Comparison of ENCODE assay signal across 17 cellular contexts in genomic region chr7:82051641-82052040, GRCh38.
DNase-seq lines count a peak whose midpoint lies in the region.
"Had no signal": no experiment of that assay in that cellular context is flagged by ENCODE, and none has a peak within 500 bp of the region (broad histone marks: within the 10 kb centered on the region; RNA-seq: fewer than 3 reads in every experiment).

No MANE protein-coding gene starts in this region.

- H3K36me3 ChIP-seq in rectal smooth muscle tissue (ENCODE audit: control insufficient read depth, insufficient read depth, low read length): no peaks in the 10 kb centered on the region
- H3K36me3 ChIP-seq: cardiac muscle cell, esophagus squamous epithelium, SJCRH30 had no signal

- H3K4me3 ChIP-seq in rectal smooth muscle tissue (ENCODE audit: low read length): no peak overlapping the region
- H3K4me3 ChIP-seq: cardiac muscle cell, esophagus squamous epithelium, hepatocyte, SJCRH30, tibial nerve had no signal

- peaks cover 11% of the 10 kb centered on the region for H3K4me1 ChIP-seq in rectal smooth muscle tissue (ENCODE audit: control insufficient read depth, insufficient read depth, low read length)
- H3K4me1 ChIP-seq: SJCRH30 had no signal

- no peak overlapping the region for H3K9ac ChIP-seq in rectal smooth muscle tissue (ENCODE audit: low read length)

- no peaks in the 10 kb centered on the region for H3K27me3 ChIP-seq in rectal smooth muscle tissue (ENCODE audit: control insufficient read depth, insufficient read depth, low read length)
- H3K27me3 ChIP-seq: cardiac muscle cell, esophagus squamous epithelium, hepatocyte, SJCRH30, tibial nerve had no signal

- DNase-seq in NCI-H1092 treated with DMSO at 0.1 percent for 48 hours (lab: John Stamatoyannopoulos, UW) (peak; percentile 12), NCI-H1092 (lab: John Stamatoyannopoulos, UW) (no peak), NCI-H2227 (lab: John Stamatoyannopoulos, UW; ENCODE audit: unreplicated experiment) (peak; percentile 85), NCI-H187 (lab: John Stamatoyannopoulos, UW) (no peak), EL (no peak)
- no peak for DNase-seq in activated CD8-positive, alpha-beta memory T cell treated with anti-CD3 and anti-CD28 coated beads for 24 hours
- DNase-seq: activated CD4-positive, CD25-positive, alpha-beta regulatory T cell treated with anti-CD3 and anti-CD28 coated beads, Interleukin-2, amount 50 U/mL, for 72 hours; DMS79; esophagus squamous epithelium; mammary epithelial cell; SJCRH30; T-helper 9 cell had no signal

- peak overlapping the region; percentile 52 for H3K27ac ChIP-seq in angular gyrus (ENCODE audit: low read depth, low read length)
- peak overlapping the region; percentile 6 for H3K27ac ChIP-seq in rectal smooth muscle tissue (ENCODE audit: low read depth, low read length)
- H3K27ac ChIP-seq: cardiac muscle cell, esophagus squamous epithelium, hepatocyte, SJCRH30, tibial nerve had no signal

Comparison
In these comparisons a context has a peak if more than half of its experiments do, and no peak if none do; other contexts are left out.
1. DNase-seq: peak in NCI-H1092 treated with DMSO at 0.1 percent for 48 hours (single experiment) and NCI-H2227 (single experiment); none in NCI-H1092 (single experiment), NCI-H187 (0 of 2), EL (single experiment) and activated CD8-positive, alpha-beta memory T cell treated with anti-CD3 and anti-CD28 coated beads for 24 hours (single experiment).